Comparison of ENCODE assay signal across 25 cellular contexts in the genomic region with DNA sequence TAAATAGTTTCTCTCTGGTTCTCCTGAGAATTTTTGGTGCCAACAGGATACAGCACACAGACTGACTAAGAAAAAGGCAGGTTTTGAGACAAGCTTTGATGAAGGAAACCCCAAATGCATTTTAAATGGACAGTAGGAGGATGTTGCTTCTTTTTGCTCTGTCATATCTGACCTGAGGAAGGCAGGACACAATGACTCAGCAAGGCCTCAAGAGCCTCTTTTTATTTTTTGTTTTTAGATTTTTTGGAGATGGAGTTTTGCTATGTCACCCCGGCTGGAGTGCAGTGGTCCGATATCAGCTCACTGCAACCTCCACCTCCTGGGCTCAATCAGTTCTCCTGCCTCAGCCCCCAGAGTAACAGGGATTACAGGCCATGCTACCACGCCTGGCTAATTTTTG. TPM values are rescaled to one million over a fixed set of nuclear protein-coding genes. Genes with fewer than 3 reads are reported as not detected.
DNase-seq lines count a peak whose midpoint lies in the region; ATAC-seq and TF ChIP-seq lines count a peak whose summit lies in the region.
"Had no signal": no experiment of that assay in that cellular context is flagged by ENCODE, and none has a peak within 500 bp of the region (broad histone marks: within the 10 kb centered on the region; RNA-seq: fewer than 3 reads in every experiment).

No MANE protein-coding gene starts in this region.

- peak; percentile 49 for ATAC-seq in GM21723 (IDR thresholded peaks at IDR 0.05; ENCODE audit: unreplicated experiment)
- ATAC-seq in PC-3: no peak
- no peak for ATAC-seq in GM19467 (IDR thresholded peaks at IDR 0.05; ENCODE audit: unreplicated experiment)
- ATAC-seq in HG02623 (IDR thresholded peaks at IDR 0.05; ENCODE audit: unreplicated experiment): no peak
- ATAC-seq: activated CD8-positive, alpha-beta T cell treated with anti-CD3 and anti-CD28 coated beads, Interleukin-2, amount 10 ng/mL, durations not matched to agents 7 days and 5 days had no signal

- H2AFZ ChIP-seq in PC-3 (ENCODE audit: low read length): no peak overlapping the region
- H2AFZ ChIP-seq: neural progenitor cell, parathyroid adenoma had no signal

- H3K9ac ChIP-seq in PC-3 (ENCODE audit: low read length): no peak overlapping the region
- H3K9ac ChIP-seq: neural progenitor cell, parathyroid adenoma had no signal

- intact Hi-C loops in PC-3 (cut with micrococcal nuclease): no loop called here

- H3K9me3 ChIP-seq in PC-3 (ENCODE audit: low read length): no peaks in the 10 kb centered on the region
- H3K9me3 ChIP-seq: upper lobe of left lung had no signal

- H3K36me3 ChIP-seq in PC-3 (ENCODE audit: low read depth, low read length): no peaks in the 10 kb centered on the region
- H3K36me3 ChIP-seq: neural progenitor cell, upper lobe of left lung had no signal

- TF ChIP-seq CTCF in GM12865 (IDR thresholded peaks at IDR 0.05; ENCODE audit: insufficient read depth, low read depth, low read length, missing control alignments) (no peak), PC-3 (conservative IDR thresholded peaks at IDR 0.05; ENCODE audit: low read depth, low read length) (no peak), fibroblast of the aortic adventitia (IDR thresholded peaks at IDR 0.05; ENCODE audit: insufficient read depth, low read length) (no peak)

- POLR2A ChIA-PET in PC-3 (lab: Charles Lee; ENCODE audit: unreplicated experiment): no interaction called here

- no peaks in the 10 kb centered on the region for H3F3A ChIP-seq in PC-3 (ENCODE audit: low read length, unreplicated experiment)

- no peaks in the 10 kb centered on the region for H3K27me3 ChIP-seq in PC-3 (ENCODE audit: low read length)
- H3K27me3 ChIP-seq: neural progenitor cell, upper lobe of left lung had no signal

- peaks cover 6% of the 10 kb centered on the region; the same call in 1 of the 2 replicates for H3K9me2 ChIP-seq in PC-3 (replicated peaks; ENCODE audit: low read length)

- no peak overlapping the region for H3K4me2 ChIP-seq in PC-3 (ENCODE audit: low read length)
- H3K4me2 ChIP-seq: neural progenitor cell had no signal

- H3K27ac ChIP-seq in PC-3 (ENCODE audit: low read length): no peak overlapping the region
- H3K27ac ChIP-seq: neural progenitor cell, parathyroid adenoma, SK-N-MC, upper lobe of left lung had no signal

- no peaks in the 10 kb centered on the region for H4K20me1 ChIP-seq in PC-3 (ENCODE audit: low read length)

- H3K79me2 ChIP-seq in PC-3 (ENCODE audit: low read length): no peaks in the 10 kb centered on the region
- H3K79me2 ChIP-seq: parathyroid adenoma had no signal

- peak; percentile 59 for DNase-seq in GM12865 (ENCODE audit: low read depth)
- peak; percentile 5 for DNase-seq in PC-3
- peak; percentile 16 for DNase-seq in fibroblast of the aortic adventitia (ENCODE audit: low read depth)
- no peak for DNase-seq in NCI-H2029 treated with DMSO at 0.1 percent for 48 hours (lab: John Stamatoyannopoulos, UW)
- DNase-seq: activated CD4-positive, alpha-beta T cell treated with anti-CD3 and anti-CD28 coated beads for 1 hour; activated CD8-positive, alpha-beta T cell treated with anti-CD3 and anti-CD28 coated beads, Interleukin-2, amount 10 ng/mL, durations not matched to agents 7 days and 5 days; activated gamma-delta T cell treated with Interleukin-2 at 50 U/mL for 16 hours; C1 segment of cervical spinal cord; dermis blood vessel endothelial cell; DND-41; HCEC 1CT; NCI-H1092 treated with DMSO at 0.1 percent for 48 hours; NCI-H2029; NCI-H2227 treated with DMSO at 0.1 percent for 48 hours; NCI-H69; substantia nigra; upper lobe of left lung had no signal

- no TSS peak for BruUV-seq in PC-3 (replicated peaks; lab: Mats Ljungman, UMichigan)

- CTCF ChIA-PET in PC-3 (lab: Charles Lee): no interaction called here

- H3K4me3 ChIP-seq in GM12865 (ENCODE audit: low read depth, low read length): no peak overlapping the region
- H3K4me3 ChIP-seq in PC-3 (ENCODE audit: low read length): no peak overlapping the region
- H3K4me3 ChIP-seq in fibroblast of the aortic adventitia (ENCODE audit: low read depth, low read length): no peak overlapping the region
- H3K4me3 ChIP-seq: neural progenitor cell, SK-N-MC, upper lobe of left lung had no signal

- peaks cover under 1% of the 10 kb centered on the region for H3K4me1 ChIP-seq in PC-3 (ENCODE audit: insufficient read depth, low read length)
- H3K4me1 ChIP-seq: neural progenitor cell, parathyroid adenoma, upper lobe of left lung had no signal

RNA-seq across cellular contexts. Expression of gene KNG1, which starts 16.9 kb away (rescaled TPM):
- total RNA-seq in PC-3 (2014; rRNA removed) (not detected in 2 replicates), fibroblast of the aortic adventitia (ENCODE audit: low replicate concordance) (not detected in 2 replicates)
- total RNA-seq: activated CD8-positive, alpha-beta T cell treated with anti-CD3 and anti-CD28 coated beads, Interleukin-2, amount 10 ng/mL, durations not matched to agents 7 days and 5 days; dermis blood vessel endothelial cell; fibroblast of lung; T-helper 1 cell treated with Interleukin-12 subunit alpha and Interleukin-12 subunit beta and Interleukin-4 antibody, amounts not matched to agents 30 ng/mL and 1 ng/mL, for 36 hours had no signal

RNA-seq across cellular contexts. Expression of gene HRG, which starts 34.5 kb away (rescaled TPM):
- not detected in 2 replicates for total RNA-seq in PC-3 (2014; rRNA removed)
- not detected in 2 replicates for total RNA-seq in fibroblast of the aortic adventitia (ENCODE audit: low replicate concordance)
- total RNA-seq: activated CD8-positive, alpha-beta T cell treated with anti-CD3 and anti-CD28 coated beads, Interleukin-2, amount 10 ng/mL, durations not matched to agents 7 days and 5 days; dermis blood vessel endothelial cell; fibroblast of lung; T-helper 1 cell treated with Interleukin-12 subunit alpha and Interleukin-12 subunit beta and Interleukin-4 antibody, amounts not matched to agents 30 ng/mL and 1 ng/mL, for 36 hours had no signal
